16 cellular contexts compared by ENCODE assay signal in the genomic region with DNA sequence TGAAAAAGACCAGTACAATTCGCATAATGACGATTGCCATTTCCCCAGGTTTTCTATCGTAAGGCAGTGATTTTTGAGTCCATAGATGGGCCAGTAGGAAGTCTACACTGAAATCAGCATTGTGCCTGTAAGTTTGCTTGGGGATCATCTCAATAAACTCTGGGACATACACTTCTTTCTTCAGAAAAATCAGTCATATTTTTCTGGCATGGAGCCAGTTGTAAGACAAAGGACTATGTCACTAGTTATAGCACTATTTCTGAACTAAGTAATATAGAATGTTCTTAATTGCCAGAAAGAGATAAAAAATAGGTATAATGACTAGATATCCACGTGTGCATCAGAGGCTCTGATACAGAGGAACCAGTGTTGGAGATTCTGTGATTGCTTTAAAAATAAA.
DNase-seq lines count a peak whose midpoint lies in the region; ATAC-seq and TF ChIP-seq lines count a peak whose summit lies in the region.
"Had no signal": no experiment of that assay in that cellular context is flagged by ENCODE, and none has a peak within 500 bp of the region (broad histone marks: within the 10 kb centered on the region; RNA-seq: fewer than 3 reads in every experiment).

No MANE protein-coding gene starts in this region.

- peaks cover 12% of the 10 kb centered on the region for H3K27me3 ChIP-seq in A673 (replicated peaks; ENCODE audit: insufficient read depth, low read depth, low read length, poor library complexity)

- no peak overlapping the region for H3K27ac ChIP-seq in A673 (ENCODE audit: low read depth, low read length, poor library complexity, severe bottlenecking)
- H3K27ac ChIP-seq: A549 had no signal

- H3K9me3 ChIP-seq in A673 (ENCODE audit: low read depth, low read length, poor library complexity, severe bottlenecking) = no peaks in the 10 kb centered on the region
- H3K9me3 ChIP-seq: A549, Caco-2, HAP-1 had no signal

- intact Hi-C loops in A673 (cut with micrococcal nuclease; ENCODE audit: unreplicated experiment) = no loop called here

- no peak for TF ChIP-seq EP300 in Ishikawa (IDR thresholded peaks at IDR 0.05; ENCODE audit: borderline replicate concordance)

- DNase-seq in COLO829 (ENCODE audit: low spot score) (peak; percentile 7), dermis blood vessel endothelial cell (peak; percentile 31), lung microvascular endothelial cell (ENCODE audit: low read depth in 2 of 2) (peak; percentile 10 to 13), NOMO-1 (lab: John Stamatoyannopoulos, UW; ENCODE audit: unreplicated experiment in 2 of 2) (no peak), A673 (ENCODE audit: low spot score) (no peak)
- DNase-seq: 8988T; C1 segment of cervical spinal cord; Caco-2; CD4-positive, alpha-beta memory T cell; DMS153; DND-41; GOT3 had no signal

- no peak overlapping the region for H3K4me3 ChIP-seq in A673 (ENCODE audit: low read depth, low read length, poor library complexity, severe bottlenecking)
- H3K4me3 ChIP-seq: A549, HAP-1 had no signal

- no peak for ATAC-seq in HG02981 (IDR thresholded peaks at IDR 0.05; ENCODE audit: unreplicated experiment)
- ATAC-seq: A549 had no signal

- TF ChIP-seq RAD21 in Ishikawa (IDR thresholded peaks at IDR 0.05; ENCODE audit: low read depth) = no peak

- no peak for TF ChIP-seq CTCF in A673 (conservative IDR thresholded peaks at IDR 0.05; ENCODE audit: low read depth, low read length)

- H3K4me1 ChIP-seq in A673 (ENCODE audit: insufficient read depth, low read length, poor library complexity, severe bottlenecking) = no peaks in the 10 kb centered on the region
- H3K4me1 ChIP-seq: HAP-1 had no signal

- no TSS peak for BruUV-seq in A673 (replicated peaks; lab: Mats Ljungman, UMichigan)

- CTCF ChIA-PET in A673 (lab: Charles Lee) = no interaction called here

- POLR2A ChIA-PET in A673 (lab: Charles Lee; ENCODE audit: low non-redundant PET) = no interaction called here

- no peaks in the 10 kb centered on the region for H3K36me3 ChIP-seq in A673 (ENCODE audit: insufficient read depth, low read length, poor library complexity, severe bottlenecking)
- H3K36me3 ChIP-seq: HAP-1 had no signal

TF ChIP-seq in Ishikawa, 13 proteins besides CTCF, POLR2A, EP300 and RAD21:
- TF ChIP-seq NFIC (IDR thresholded peaks at IDR 0.05) (0 out of 2 replicates have a peak, but pooled peaks have one; percentile 32), CREB1 (IDR thresholded peaks at IDR 0.05; ENCODE audit: low read depth) (no peak), YY1 (IDR thresholded peaks at IDR 0.05; ENCODE audit: low read depth) (no peak)
- TF ChIP-seq, protein P1, sequence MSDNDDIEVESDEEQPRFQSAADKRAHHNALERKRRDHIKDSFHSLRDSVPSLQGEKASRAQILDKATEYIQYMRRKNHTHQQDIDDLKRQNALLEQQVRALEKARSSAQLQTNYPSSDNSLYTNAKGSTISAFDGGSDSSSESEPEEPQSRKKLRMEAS (IDR thresholded peaks at IDR 0.05) = no peak
- TF ChIP-seq, protein P2, sequence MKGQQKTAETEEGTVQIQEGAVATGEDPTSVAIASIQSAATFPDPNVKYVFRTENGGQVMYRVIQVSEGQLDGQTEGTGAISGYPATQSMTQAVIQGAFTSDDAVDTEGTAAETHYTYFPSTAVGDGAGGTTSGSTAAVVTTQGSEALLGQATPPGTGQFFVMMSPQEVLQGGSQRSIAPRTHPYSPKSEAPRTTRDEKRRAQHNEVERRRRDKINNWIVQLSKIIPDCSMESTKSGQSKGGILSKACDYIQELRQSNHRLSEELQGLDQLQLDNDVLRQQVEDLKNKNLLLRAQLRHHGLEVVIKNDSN (IDR thresholded peaks at IDR 0.05) = no peak

Comparison
In these comparisons a context has a peak if more than half of its experiments do, and no peak if none do; other contexts are left out.
1. DNase-seq: peak in COLO829 (single experiment), dermis blood vessel endothelial cell (single experiment) and lung microvascular endothelial cell (2 of 2); none in NOMO-1 (0 of 2) and A673 (single experiment).